13 cellular contexts compared by ENCODE assay signal in genomic region chr6:11514672-11515071, GRCh38. TPM values are rescaled to one million over a fixed set of nuclear protein-coding genes. Genes with fewer than 3 reads are reported as not detected.
DNase-seq lines count a peak whose midpoint lies in the region; ATAC-seq lines count a peak whose summit lies in the region.
"Had no signal": no experiment of that assay in that cellular context is flagged by ENCODE, and none has a peak within 500 bp of the region (broad histone marks: within the 10 kb centered on the region; RNA-seq: fewer than 3 reads in every experiment).

No MANE protein-coding gene starts in this region.

- CTCF ChIA-PET in activated naive CD4-positive, alpha-beta T cell treated with anti-CD3 and anti-CD28 coated beads for 36 hours (lab: Charles Lee), result interaction anchor here (1.4 kb wide), 1 partner anchor 18 kb away, joined by 4 read pairs; no protein-coding TSS in a partner anchor

- H3K27me3 Mint-ChIP-seq in activated naive CD4-positive, alpha-beta T cell treated with anti-CD3 and anti-CD28 coated beads for 36 hours (ENCODE audit: low read depth), result peaks cover 13% of the 10 kb centered on the region

- H3K4me1 Mint-ChIP-seq in activated naive CD4-positive, alpha-beta T cell treated with anti-CD3 and anti-CD28 coated beads for 36 hours (ENCODE audit: low read depth), result no peaks in the 10 kb centered on the region
- H3K4me1 Mint-ChIP-seq: brain; CD4-positive, alpha-beta memory T cell had no signal

- no peak overlapping the region for H3K4me3 Mint-ChIP-seq in activated naive CD4-positive, alpha-beta T cell treated with anti-CD3 and anti-CD28 coated beads for 36 hours
- H3K4me3 Mint-ChIP-seq: brain; CD4-positive, alpha-beta memory T cell had no signal

- H3K36me3 Mint-ChIP-seq in activated naive CD4-positive, alpha-beta T cell treated with anti-CD3 and anti-CD28 coated beads for 36 hours (ENCODE audit: low read depth), result no peaks in the 10 kb centered on the region
- H3K36me3 Mint-ChIP-seq: brain; CD4-positive, alpha-beta memory T cell had no signal

- DNase-seq in NAMALWA (ENCODE audit: low spot score) (peak; percentile 26), NCI-H1417 (lab: John Stamatoyannopoulos, UW) (no peak), NCI-H1694 (lab: John Stamatoyannopoulos, UW) (no peak)
- no peak for DNase-seq in activated naive CD4-positive, alpha-beta T cell treated with anti-CD3 and anti-CD28 coated beads for 36 hours
- no peak for DNase-seq in stimulated activated CD4-positive, alpha-beta T cell treated with anti-CD3 and anti-CD28 coated beads, Interleukin-12 subunit alpha, Interleukin-12 subunit beta, amount 100 ng/mL, for 4 hours
- DNase-seq: CD4-positive, alpha-beta memory T cell; NCI-H526 treated with DMSO at 0.1 percent for 48 hours; stimulated activated CD4-positive, alpha-beta T cell treated with anti-CD3 and anti-CD28 coated beads, Interleukin-4, amount 100 ng/mL, for 24 hours; transverse colon had no signal

- intact Hi-C loops in activated naive CD4-positive, alpha-beta T cell treated with anti-CD3 and anti-CD28 coated beads for 36 hours (cut with micrococcal nuclease), result no loop called here

- ATAC-seq in GM18511 (IDR thresholded peaks at IDR 0.05; ENCODE audit: unreplicated experiment) (peak; percentile 92), GM21390 (IDR thresholded peaks at IDR 0.05; ENCODE audit: unreplicated experiment) (peak; percentile 88), HG03039 (IDR thresholded peaks at IDR 0.05; ENCODE audit: unreplicated experiment) (peak; percentile 88)

- no peak overlapping the region for H3K27ac Mint-ChIP-seq in activated naive CD4-positive, alpha-beta T cell treated with anti-CD3 and anti-CD28 coated beads for 36 hours
- H3K27ac Mint-ChIP-seq: brain had no signal

- H3K9me3 Mint-ChIP-seq in activated naive CD4-positive, alpha-beta T cell treated with anti-CD3 and anti-CD28 coated beads for 36 hours, result peaks cover 2% of the 10 kb centered on the region

RNA-seq across cellular contexts. Expression of gene TMEM170B, which starts 22.9 kb away (rescaled TPM):
- total RNA-seq in activated naive CD4-positive, alpha-beta T cell treated with anti-CD3 and anti-CD28 coated beads for 36 hours, result under 1 TPM; 0.40 to 0.57 TPM
